Comparison of ENCODE assay signal across 10 cellular contexts in the genomic region with DNA sequence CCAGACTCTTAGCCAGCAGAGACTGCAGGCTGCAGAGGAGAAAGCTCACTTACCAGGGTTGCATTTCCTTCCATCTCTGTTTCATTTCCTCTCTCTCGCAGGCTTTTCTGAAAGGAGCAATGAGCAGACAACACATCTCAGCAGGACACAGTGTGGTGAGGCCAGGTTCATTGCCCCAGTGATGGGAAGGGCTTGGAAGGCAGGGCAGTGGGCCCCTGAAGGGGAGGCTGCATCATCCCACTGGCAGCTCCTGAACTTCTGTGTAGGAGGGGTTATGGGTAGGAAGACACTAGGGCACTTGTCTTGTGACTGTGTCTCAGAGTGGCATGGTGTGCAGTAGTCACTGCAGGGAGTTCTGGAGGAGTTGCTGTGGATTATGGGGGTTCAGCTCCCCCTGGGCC.
DNase-seq lines count a peak whose midpoint lies in the region; ATAC-seq and TF ChIP-seq lines count a peak whose summit lies in the region.
"Had no signal": no experiment of that assay in that cellular context is flagged by ENCODE, and none has a peak within 500 bp of the region (broad histone marks: within the 10 kb centered on the region; RNA-seq: fewer than 3 reads in every experiment).

No MANE protein-coding gene starts in this region.

- peaks cover 4% of the 10 kb centered on the region for H3K4me1 Mint-ChIP-seq in nephron progenitor cell

- H3K27me3 ChIP-seq in SK-N-SH (ENCODE audit: insufficient read depth), result no peaks in the 10 kb centered on the region

- POLR2A ChIA-PET in SK-N-SH (lab: Yijun Ruan, JAX), result no interaction called here

- no peak overlapping the region for H3K27ac ChIP-seq in SK-N-SH (ENCODE audit: low read depth in 2 of 2, low read length in 1 of 2)

- no peak overlapping the region for H3K27ac Mint-ChIP-seq in nephron progenitor cell

- no peaks in the 10 kb centered on the region for H3K36me3 ChIP-seq in SK-N-SH (replicated peaks in 1 of 2; ENCODE audit: control insufficient read depth in 1 of 2, insufficient read depth in 2 of 2, low read length in 1 of 2)

- H2AFZ ChIP-seq in SK-N-SH (ENCODE audit: low read depth), result no peak overlapping the region

- no peak for TF ChIP-seq EP300 in SK-N-SH (IDR thresholded peaks at IDR 0.05; ENCODE audit: borderline replicate concordance in 1 of 2, low read depth in 1 of 2, low read length in 1 of 2)

- no peaks in the 10 kb centered on the region; a peak in 1 of 4 replicates for H3K4me1 ChIP-seq in SK-N-SH (ENCODE audit: control insufficient read depth in 1 of 2, insufficient read depth in 2 of 2, low read depth in 1 of 2, low read length in 1 of 2)

- H3K9me3 Mint-ChIP-seq in nephron progenitor cell, result no peaks in the 10 kb centered on the region

- no peak overlapping the region for H3K4me2 ChIP-seq in SK-N-SH

- no peak overlapping the region for H3K4me3 Mint-ChIP-seq in nephron progenitor cell

- H4K20me1 ChIP-seq in SK-N-SH (ENCODE audit: insufficient read depth), result no peaks in the 10 kb centered on the region

- H3F3A ChIP-seq in SK-N-SH (replicated peaks; ENCODE audit: insufficient read depth), result no peaks in the 10 kb centered on the region

- TF ChIP-seq CTCF in nephron progenitor cell (IDR thresholded peaks at IDR 0.05) (no peak), SK-N-SH (IDR thresholded peaks at IDR 0.05) (no peak)

- H3K79me2 ChIP-seq in SK-N-SH (ENCODE audit: insufficient read depth), result no peaks in the 10 kb centered on the region

- ATAC-seq in HG02885 (IDR thresholded peaks at IDR 0.05; ENCODE audit: poor library complexity, unreplicated experiment), result peak; percentile 96

- no peak overlapping the region for H3K9ac ChIP-seq in SK-N-SH

- no peaks in the 10 kb centered on the region for H3K36me3 Mint-ChIP-seq in nephron progenitor cell (ENCODE audit: low read depth)

- DNase-seq in Ammon's horn (ENCODE audit: low spot score) (peak; percentile 55), GM19238 (ENCODE audit: insufficient read length, low spot score) (peak; percentile 37), NOMO-1 treated with DMSO at 0.1 percent for 48 hours (lab: John Stamatoyannopoulos, UW; ENCODE audit: unreplicated experiment) (peak; percentile 60), nephron progenitor cell (no peak), SHP77 treated with DMSO at 0.1 percent for 48 hours (lab: John Stamatoyannopoulos, UW) (no peak), SK-N-SH (no peak)
- DNase-seq in activated T-cell treated with anti-CD3 and anti-CD28 coated beads, Interleukin-2, amount 50 U/mL, for 1 hour, result no peak
- DNase-seq: H7, NCI-H510A had no signal

- peaks cover 27% of the 10 kb centered on the region for H3K27me3 Mint-ChIP-seq in nephron progenitor cell (ENCODE audit: low read depth, poor library complexity)

- H3K9me2 ChIP-seq in SK-N-SH, result no peaks in the 10 kb centered on the region

- no peak overlapping the region for H3K4me3 ChIP-seq in SK-N-SH (ENCODE audit: low read depth in 2 of 2, low read length in 1 of 2)

- CTCF ChIA-PET in SK-N-SH (lab: Yijun Ruan, JAX), result interaction anchor here (0.7 kb wide), 1 partner anchor 427 kb away, joined by 3 read pairs; no protein-coding TSS in a partner anchor

- 27% methylated on average over 1 of the region's 1 CpG for WGBS in SK-N-SH (ENCODE audit: low lambda C conversion rate)

- H3K9me3 ChIP-seq in SK-N-SH, result no peaks in the 10 kb centered on the region

- TF ChIP-seq RAD21 in SK-N-SH (IDR thresholded peaks at IDR 0.05; ENCODE audit: low read length), result no peak

TF ChIP-seq in SK-N-SH, 30 proteins besides CTCF, POLR2A, EP300 and RAD21:
- TF ChIP-seq FOSL2 (IDR thresholded peaks at IDR 0.05; ENCODE audit: borderline replicate concordance, low read depth), result no peak
- no peak for TF ChIP-seq YY1 (IDR thresholded peaks at IDR 0.05; ENCODE audit: low read depth)
- TF ChIP-seq CHD2 (IDR thresholded peaks at IDR 0.05; ENCODE audit: low read length, partially characterized antibody), result no peak
- no peak for TF ChIP-seq POLR2AphosphoS5 (IDR thresholded peaks at IDR 0.05; ENCODE audit: low read depth, low read length)
- TF ChIP-seq RCOR1 (IDR thresholded peaks at IDR 0.05; ENCODE audit: low read length), result no peak
- TF ChIP-seq, protein P1, sequence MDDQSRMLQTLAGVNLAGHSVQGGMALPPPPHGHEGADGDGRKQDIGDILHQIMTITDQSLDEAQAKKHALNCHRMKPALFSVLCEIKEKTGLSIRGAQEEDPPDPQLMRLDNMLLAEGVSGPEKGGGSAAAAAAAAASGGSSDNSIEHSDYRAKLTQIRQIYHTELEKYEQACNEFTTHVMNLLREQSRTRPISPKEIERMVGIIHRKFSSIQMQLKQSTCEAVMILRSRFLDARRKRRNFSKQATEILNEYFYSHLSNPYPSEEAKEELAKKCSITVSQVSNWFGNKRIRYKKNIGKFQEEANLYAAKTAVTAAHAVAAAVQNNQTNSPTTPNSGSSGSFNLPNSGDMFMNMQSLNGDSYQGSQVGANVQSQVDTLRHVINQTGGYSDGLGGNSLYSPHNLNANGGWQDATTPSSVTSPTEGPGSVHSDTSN (IDR thresholded peaks at IDR 0.05), result no peak
- TF ChIP-seq, protein P2, sequence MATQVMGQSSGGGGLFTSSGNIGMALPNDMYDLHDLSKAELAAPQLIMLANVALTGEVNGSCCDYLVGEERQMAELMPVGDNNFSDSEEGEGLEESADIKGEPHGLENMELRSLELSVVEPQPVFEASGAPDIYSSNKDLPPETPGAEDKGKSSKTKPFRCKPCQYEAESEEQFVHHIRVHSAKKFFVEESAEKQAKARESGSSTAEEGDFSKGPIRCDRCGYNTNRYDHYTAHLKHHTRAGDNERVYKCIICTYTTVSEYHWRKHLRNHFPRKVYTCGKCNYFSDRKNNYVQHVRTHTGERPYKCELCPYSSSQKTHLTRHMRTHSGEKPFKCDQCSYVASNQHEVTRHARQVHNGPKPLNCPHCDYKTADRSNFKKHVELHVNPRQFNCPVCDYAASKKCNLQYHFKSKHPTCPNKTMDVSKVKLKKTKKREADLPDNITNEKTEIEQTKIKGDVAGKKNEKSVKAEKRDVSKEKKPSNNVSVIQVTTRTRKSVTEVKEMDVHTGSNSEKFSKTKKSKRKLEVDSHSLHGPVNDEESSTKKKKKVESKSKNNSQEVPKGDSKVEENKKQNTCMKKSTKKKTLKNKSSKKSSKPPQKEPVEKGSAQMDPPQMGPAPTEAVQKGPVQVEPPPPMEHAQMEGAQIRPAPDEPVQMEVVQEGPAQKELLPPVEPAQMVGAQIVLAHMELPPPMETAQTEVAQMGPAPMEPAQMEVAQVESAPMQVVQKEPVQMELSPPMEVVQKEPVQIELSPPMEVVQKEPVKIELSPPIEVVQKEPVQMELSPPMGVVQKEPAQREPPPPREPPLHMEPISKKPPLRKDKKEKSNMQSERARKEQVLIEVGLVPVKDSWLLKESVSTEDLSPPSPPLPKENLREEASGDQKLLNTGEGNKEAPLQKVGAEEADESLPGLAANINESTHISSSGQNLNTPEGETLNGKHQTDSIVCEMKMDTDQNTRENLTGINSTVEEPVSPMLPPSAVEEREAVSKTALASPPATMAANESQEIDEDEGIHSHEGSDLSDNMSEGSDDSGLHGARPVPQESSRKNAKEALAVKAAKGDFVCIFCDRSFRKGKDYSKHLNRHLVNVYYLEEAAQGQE (IDR thresholded peaks at IDR 0.05; ENCODE audit: low read depth, low read length), result no peak
- TF ChIP-seq EZH2phosphoT487 (IDR thresholded peaks at IDR 0.05; ENCODE audit: borderline replicate concordance, low read depth), result no peak
- no peak for TF ChIP-seq TAF1 (IDR thresholded peaks at IDR 0.05; ENCODE audit: borderline replicate concordance, low read depth, low read length)
- no peak for TF ChIP-seq GATA2 (CRISPR knock-in tag; IDR thresholded peaks at IDR 0.05)
- TF ChIP-seq SIN3A (IDR thresholded peaks at IDR 0.05; ENCODE audit: borderline replicate concordance, low read depth, low read length), result no peak
- no peak for TF ChIP-seq TCF12 (IDR thresholded peaks at IDR 0.05)
- TF ChIP-seq RXRA (IDR thresholded peaks at IDR 0.05; ENCODE audit: borderline replicate concordance, low read depth), result no peak
- TF ChIP-seq GABPA (IDR thresholded peaks at IDR 0.05; ENCODE audit: low read depth), result no peak
- TF ChIP-seq, protein P3, sequence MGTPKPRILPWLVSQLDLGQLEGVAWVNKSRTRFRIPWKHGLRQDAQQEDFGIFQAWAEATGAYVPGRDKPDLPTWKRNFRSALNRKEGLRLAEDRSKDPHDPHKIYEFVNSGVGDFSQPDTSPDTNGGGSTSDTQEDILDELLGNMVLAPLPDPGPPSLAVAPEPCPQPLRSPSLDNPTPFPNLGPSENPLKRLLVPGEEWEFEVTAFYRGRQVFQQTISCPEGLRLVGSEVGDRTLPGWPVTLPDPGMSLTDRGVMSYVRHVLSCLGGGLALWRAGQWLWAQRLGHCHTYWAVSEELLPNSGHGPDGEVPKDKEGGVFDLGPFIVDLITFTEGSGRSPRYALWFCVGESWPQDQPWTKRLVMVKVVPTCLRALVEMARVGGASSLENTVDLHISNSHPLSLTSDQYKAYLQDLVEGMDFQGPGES (IDR thresholded peaks at IDR 0.05; ENCODE audit: low read depth, low read length), result no peak
- TF ChIP-seq SMC3 (IDR thresholded peaks at IDR 0.05; ENCODE audit: low read depth, low read length), result no peak
- TF ChIP-seq, protein P4, sequence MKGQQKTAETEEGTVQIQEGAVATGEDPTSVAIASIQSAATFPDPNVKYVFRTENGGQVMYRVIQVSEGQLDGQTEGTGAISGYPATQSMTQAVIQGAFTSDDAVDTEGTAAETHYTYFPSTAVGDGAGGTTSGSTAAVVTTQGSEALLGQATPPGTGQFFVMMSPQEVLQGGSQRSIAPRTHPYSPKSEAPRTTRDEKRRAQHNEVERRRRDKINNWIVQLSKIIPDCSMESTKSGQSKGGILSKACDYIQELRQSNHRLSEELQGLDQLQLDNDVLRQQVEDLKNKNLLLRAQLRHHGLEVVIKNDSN (IDR thresholded peaks at IDR 0.05; ENCODE audit: borderline replicate concordance, low read depth), result no peak

Comparison
In these comparisons a context has a peak if more than half of its experiments do, and no peak if none do; other contexts are left out.
1. DNase-seq: peak in Ammon's horn (single experiment), GM19238 (single experiment) and NOMO-1 treated with DMSO at 0.1 percent for 48 hours (single experiment); none in nephron progenitor cell (single experiment), SHP77 treated with DMSO at 0.1 percent for 48 hours (single experiment), SK-N-SH (single experiment) and activated T-cell treated with anti-CD3 and anti-CD28 coated beads, Interleukin-2, amount 50 U/mL, for 1 hour (single experiment).